Comparison of ENCODE assay signal across 8 cellular contexts in genomic region chr7:131328387-131329175, GRCh38. TPM values are rescaled to one million over a fixed set of nuclear protein-coding genes. Genes with fewer than 3 reads are reported as not detected.
A peak's percentile ranks its signal among the peaks of the same experiment; 100 is the strongest.
DNase-seq lines count a peak whose midpoint lies in the region; ATAC-seq and TF ChIP-seq lines count a peak whose summit lies in the region.

No MANE protein-coding gene starts in this region.

- H3K36me3 Mint-ChIP-seq in T-helper 1 cell treated with Interleukin-12 subunit alpha and Interleukin-12 subunit beta and Interleukin-4 antibody, amounts not matched to agents 30 μg/mL and 1 μg/mL, for 36 hours (ENCODE audit: low read depth), result peaks cover 9% of the 10 kb centered on the region
- peaks cover 26% of the 10 kb centered on the region for H3K36me3 Mint-ChIP-seq in dendritic cell treated with granulocyte-macrophage colony-stimulating factor and Interleukin-4, amounts not matched to agents 40 ng/mL and 50 ng/mL, for 4 days (ENCODE audit: low read depth)

- H2BK12ac ChIP-seq in mesenchymal stem cell (ENCODE audit: low read length in 2 of 2), result no peak overlapping the region

- BruUV-seq in OCI-LY7 (replicated peaks; lab: Mats Ljungman, UMichigan), result no TSS peak

- H3K9me3 Mint-ChIP-seq in T-helper 1 cell treated with Interleukin-12 subunit alpha and Interleukin-12 subunit beta and Interleukin-4 antibody, amounts not matched to agents 30 μg/mL and 1 μg/mL, for 36 hours, result no peaks in the 10 kb centered on the region
- H3K9me3 Mint-ChIP-seq in dendritic cell treated with granulocyte-macrophage colony-stimulating factor and Interleukin-4, amounts not matched to agents 40 ng/mL and 50 ng/mL, for 4 days, result no peaks in the 10 kb centered on the region

- CTCF ChIA-PET in OCI-LY7 (lab: Charles Lee; ENCODE audit: unreplicated experiment), result interaction anchor here (1.5 kb wide), 1 partner anchor 272 kb away, joined by 3 read pairs; no protein-coding TSS in a partner anchor

- H2BK15ac ChIP-seq in mesenchymal stem cell (ENCODE audit: low read depth, poor library complexity, severe bottlenecking), result peak overlapping the region; percentile 57

- no peaks in the 10 kb centered on the region; the same call in 1 of the 2 replicates for H3K9me3 ChIP-seq in OCI-LY7 (ENCODE audit: low read length)
- H3K9me3 ChIP-seq in mesenchymal stem cell (ENCODE audit: control insufficient read depth, low read length), result no peaks in the 10 kb centered on the region

- peak overlapping the region; percentile 98 for H3K4me3 Mint-ChIP-seq in T-helper 1 cell treated with Interleukin-12 subunit alpha and Interleukin-12 subunit beta and Interleukin-4 antibody, amounts not matched to agents 30 μg/mL and 1 μg/mL, for 36 hours
- peak overlapping the region; percentile 96 for H3K4me3 Mint-ChIP-seq in dendritic cell treated with granulocyte-macrophage colony-stimulating factor and Interleukin-4, amounts not matched to agents 40 ng/mL and 50 ng/mL, for 4 days

- H3K27me3 ChIP-seq in mesenchymal stem cell (ENCODE audit: control insufficient read depth in 1 of 2, insufficient read depth in 1 of 2, low read length in 2 of 2), result no peaks in the 10 kb centered on the region

- POLR2A ChIA-PET in OCI-LY7 (lab: Charles Lee), result interaction anchor here (0.6 to 2.3 kb wide), 9 partner anchors 8 to 374 kb away, joined by 3 to 8 read pairs (median 4); no protein-coding TSS in a partner anchor

- H3K27me3 Mint-ChIP-seq in T-helper 1 cell treated with Interleukin-12 subunit alpha and Interleukin-12 subunit beta and Interleukin-4 antibody, amounts not matched to agents 30 μg/mL and 1 μg/mL, for 36 hours (ENCODE audit: low read depth), result no peaks in the 10 kb centered on the region
- H3K27me3 Mint-ChIP-seq in dendritic cell treated with granulocyte-macrophage colony-stimulating factor and Interleukin-4, amounts not matched to agents 40 ng/mL and 50 ng/mL, for 4 days, result no peaks in the 10 kb centered on the region

- peak overlapping the region in 1 of 2 experiments; percentile 96 for H3K14ac ChIP-seq in mesenchymal stem cell (ENCODE audit: low read length in 2 of 2)

- H3K4me1 Mint-ChIP-seq in T-helper 1 cell treated with Interleukin-12 subunit alpha and Interleukin-12 subunit beta and Interleukin-4 antibody, amounts not matched to agents 30 μg/mL and 1 μg/mL, for 36 hours (ENCODE audit: low read depth), result peaks cover 49% of the 10 kb centered on the region
- peaks cover 41% of the 10 kb centered on the region for H3K4me1 Mint-ChIP-seq in dendritic cell treated with granulocyte-macrophage colony-stimulating factor and Interleukin-4, amounts not matched to agents 40 ng/mL and 50 ng/mL, for 4 days (ENCODE audit: low read depth)

- H3K79me2 ChIP-seq in OCI-LY7 (ENCODE audit: insufficient read depth, low read depth, low read length), result peaks cover 58% of the 10 kb centered on the region

- H3K36me3 ChIP-seq in OCI-LY7 (ENCODE audit: insufficient read depth, low read length), result peaks cover 9% of the 10 kb centered on the region
- H3K36me3 ChIP-seq in mesenchymal stem cell (ENCODE audit: control insufficient read depth in 1 of 2, insufficient read depth in 2 of 2, low read depth in 1 of 2, low read length in 2 of 2), result peaks cover 6 to 10% of the 10 kb centered on the region in 2 experiments
- H3K36me3 ChIP-seq in urinary bladder (ENCODE audit: insufficient read depth), result no peaks in the 10 kb centered on the region

- H4K8ac ChIP-seq in mesenchymal stem cell (ENCODE audit: low read length), result no peak overlapping the region

- no peak overlapping the region for H2AK5ac ChIP-seq in mesenchymal stem cell (ENCODE audit: low read length, severe bottlenecking)

- 0% methylated on average over 15 of the region's 19 CpGs for whole genome bisulfite sequencing in mesenchymal stem cell
- WGBS in urinary bladder, result 2% methylated on average over 19 of the region's 19 CpGs

- H3K18ac ChIP-seq in mesenchymal stem cell (ENCODE audit: low read depth in 1 of 2, low read length in 2 of 2), result peak overlapping the region in 1 of 2 experiments; percentile 99

- H3K23ac ChIP-seq in mesenchymal stem cell (ENCODE audit: low read length in 2 of 2), result peak overlapping the region in 1 of 2 experiments; percentile 97

- intact Hi-C loops in OCI-LY7 (cut with micrococcal nuclease; ENCODE audit: unreplicated experiment), result loop anchor here (2.0 to 5.0 kb wide), 2 partner anchors 222 to 416 kb away; no protein-coding TSS in a partner anchor
- intact Hi-C loops in dendritic cell treated with granulocyte-macrophage colony-stimulating factor and Interleukin-4, amounts not matched to agents 40 ng/mL and 50 ng/mL, for 4 days (cut with micrococcal nuclease), result loop anchor here (10.0 kb wide), 2 partner anchors 94 to 254 kb away; no protein-coding TSS in a partner anchor

- peak overlapping the region; percentile 96 for H2BK5ac ChIP-seq in mesenchymal stem cell (ENCODE audit: low read depth, low read length, poor library complexity, severe bottlenecking)

- DNase-seq in T-helper 1 cell (no peak), OCI-LY7 (ENCODE audit: low spot score) (no peak), mesenchymal stem cell (peak; percentile 60), retina (no peak)

- H3K4me2 ChIP-seq in OCI-LY7 (ENCODE audit: low read length) (peak overlapping the region; percentile 95), mesenchymal stem cell (ENCODE audit: low read length, poor library complexity, severe bottlenecking) (peak overlapping the region; percentile 81)

- H2AFZ ChIP-seq in OCI-LY7 (ENCODE audit: low read length), result peak overlapping the region; percentile 68; the same call in 1 of the 2 replicates
- peak overlapping the region; percentile 79 for H2AFZ ChIP-seq in mesenchymal stem cell (ENCODE audit: low read depth, low read length)

- H4K20me1 ChIP-seq in OCI-LY7 (ENCODE audit: insufficient read depth, low read length), result peaks cover 9% of the 10 kb centered on the region

- peak overlapping the region; percentile 96 for H3K9ac ChIP-seq in mesenchymal stem cell (ENCODE audit: low read length)

- H3K4me3 ChIP-seq in OCI-LY7 (ENCODE audit: low read depth, low read length, poor library complexity, severe bottlenecking), result peak overlapping the region; percentile 99
- H3K4me3 ChIP-seq in mesenchymal stem cell (ENCODE audit: insufficient read depth in 1 of 2, low read depth in 1 of 2, low read length in 2 of 2), result peak overlapping the region; percentile 96 to 99
- peak overlapping the region; percentile 90 for H3K4me3 ChIP-seq in urinary bladder (ENCODE audit: low read depth, low read length)

- peak overlapping the region; percentile 95 for H3K27ac Mint-ChIP-seq in T-helper 1 cell treated with Interleukin-12 subunit alpha and Interleukin-12 subunit beta and Interleukin-4 antibody, amounts not matched to agents 30 μg/mL and 1 μg/mL, for 36 hours
- peak overlapping the region; percentile 96 for H3K27ac Mint-ChIP-seq in dendritic cell treated with granulocyte-macrophage colony-stimulating factor and Interleukin-4, amounts not matched to agents 40 ng/mL and 50 ng/mL, for 4 days

- H3K4me1 ChIP-seq in OCI-LY7 (ENCODE audit: insufficient read depth, low read length, poor library complexity, severe bottlenecking) (peaks cover 30% of the 10 kb centered on the region), mesenchymal stem cell (ENCODE audit: control insufficient read depth, insufficient read depth, low read depth, low read length) (peaks cover 6% of the 10 kb centered on the region), urinary bladder (ENCODE audit: insufficient read depth) (no peaks in the 10 kb centered on the region)

- TF ChIP-seq CTCF in OCI-LY7 (conservative IDR thresholded peaks at IDR 0.05; ENCODE audit: low read length), result no peak

- H3K79me1 ChIP-seq in mesenchymal stem cell (replicated peaks; ENCODE audit: low read length, poor library complexity, severe bottlenecking), result no peaks in the 10 kb centered on the region

- peak overlapping the region; percentile 80 for H2BK120ac ChIP-seq in mesenchymal stem cell (ENCODE audit: low read depth, low read length)

- no peaks in the 10 kb centered on the region for H3K9me2 ChIP-seq in OCI-LY7 (ENCODE audit: insufficient read depth, low read length)

- peak overlapping the region; percentile 72 for H3K27ac ChIP-seq in OCI-LY7 (ENCODE audit: low read depth, low read length, poor library complexity, severe bottlenecking)
- H3K27ac ChIP-seq in mesenchymal stem cell (ENCODE audit: low read length, poor library complexity, severe bottlenecking), result peak overlapping the region; percentile 88
- H3K27ac ChIP-seq in urinary bladder (ENCODE audit: low read depth), result peak overlapping the region; percentile 98

- H4K91ac ChIP-seq in mesenchymal stem cell (ENCODE audit: low read length), result no peak overlapping the region

- H3K4ac ChIP-seq in mesenchymal stem cell (ENCODE audit: low read depth in 1 of 2, low read length in 2 of 2), result peak overlapping the region in 1 of 2 experiments; percentile 93

- no peak for ATAC-seq in HG03045 (IDR thresholded peaks at IDR 0.05; ENCODE audit: unreplicated experiment)

RNA-seq across cellular contexts. Expression of gene MKLN1, which starts 0.9 kb away (rescaled TPM):
- total RNA-seq in OCI-LY7 (2014; rRNA removed; shearing (Covaris generic)), result 10.8 and 12.1 TPM in 2 replicates
- 54.4 and 56.6 TPM in 2 replicates for total RNA-seq in OCI-LY7 (2022)
- 20.2 TPM for polyA plus RNA-seq in mesenchymal stem cell (2013, experiment 1 of 2)
- polyA plus RNA-seq in mesenchymal stem cell (2013, experiment 2 of 2), result 21.2 TPM
- total RNA-seq in urinary bladder, result 133 TPM
- 14.8 TPM for polyA plus RNA-seq in urinary bladder
